ENCODE assay signal across 12 cellular contexts in genomic region chr10:71714592-71714991, GRCh38. TPM values are rescaled to one million over a fixed set of nuclear protein-coding genes. Genes with fewer than 3 reads are reported as not detected.
A peak's percentile ranks its signal among the peaks of the same experiment; 100 is the strongest.
DNase-seq lines count a peak whose midpoint lies in the region; ATAC-seq and TF ChIP-seq lines count a peak whose summit lies in the region.
"Had no signal": no experiment of that assay in that cellular context is flagged by ENCODE, and none has a peak within 500 bp of the region (broad histone marks: within the 10 kb centered on the region; RNA-seq: fewer than 3 reads in every experiment).

No MANE protein-coding gene starts in this region.

- ATAC-seq in right cardiac atrium: no peak
- ATAC-seq: SK-N-SH treated with all-trans-retinoic acid at 6 μM for 48 hours had no signal

- H3K27me3 ChIP-seq in right cardiac atrium (ENCODE audit: control insufficient read depth, insufficient read depth) (no peaks in the 10 kb centered on the region), colonic mucosa (no peaks in the 10 kb centered on the region), neutrophil (no peaks in the 10 kb centered on the region)

- peak overlapping the region in 1 of 2 donors; percentile 30 for H3K9ac ChIP-seq in colonic mucosa (ENCODE audit: low read depth in 2 of 2, low read length in 2 of 2)

- H3K4me3 ChIP-seq in right cardiac atrium (ENCODE audit: low read length) (no peak overlapping the region), colonic mucosa (no peak overlapping the region), neutrophil (ENCODE audit: low read depth in 1 of 2, low read length in 1 of 2) (peak overlapping the region; percentile 36 to 48), lower leg skin (ENCODE audit: low read depth, poor library complexity, severe bottlenecking) (no peak overlapping the region)

- H3K27ac ChIP-seq in right cardiac atrium (ENCODE audit: low read length): peak overlapping the region; percentile 95
- H3K27ac ChIP-seq in colonic mucosa: peak overlapping the region; percentile 59
- H3K27ac ChIP-seq in neutrophil: peak overlapping the region; percentile 83
- H3K27ac ChIP-seq: C4-2B had no signal

- H3K4me1 ChIP-seq in right cardiac atrium (ENCODE audit: control insufficient read depth, insufficient read depth, low read length) (peaks cover 33% of the 10 kb centered on the region), colonic mucosa (peaks cover 11% of the 10 kb centered on the region), neutrophil (ENCODE audit: control insufficient read depth in 1 of 2, insufficient read depth in 1 of 2, low read depth in 1 of 2, low read length in 1 of 2) (peaks cover 60 to 64% of the 10 kb centered on the region in 2 experiments)

- intact Hi-C loops in right cardiac atrium (cut with DNase I): no loop called here
- intact Hi-C loops in cardiac septum (cut with DNase I): loop anchor here (10.0 kb wide), 1 partner anchor 170 kb away; no protein-coding TSS in a partner anchor
- intact Hi-C loops in colonic mucosa (cut with DNase I): no loop called here
- intact Hi-C loops in lower leg skin (cut with DNase I; ENCODE audit: low total_unique reads): no loop called here

- no peaks in the 10 kb centered on the region for H3K36me3 ChIP-seq in colonic mucosa
- no peaks in the 10 kb centered on the region for H3K36me3 ChIP-seq in neutrophil

- no peaks in the 10 kb centered on the region for H3K9me3 ChIP-seq in right cardiac atrium (ENCODE audit: control insufficient read depth, low read length)
- H3K9me3 ChIP-seq in colonic mucosa: no peaks in the 10 kb centered on the region
- H3K9me3 ChIP-seq in neutrophil: no peaks in the 10 kb centered on the region

- TF ChIP-seq CTCF in colonic mucosa (IDR thresholded peaks at IDR 0.05) (no peak), neutrophil (IDR thresholded peaks at IDR 0.05) (no peak), lower leg skin (IDR thresholded peaks at IDR 0.05) (no peak)

- WGBS in right cardiac atrium: 59% methylated on average over 5 of the region's 5 CpGs
- 54 to 58% methylated on average over 5 of the region's 5 CpGs for whole genome bisulfite sequencing in lower leg skin, 2 donors

- DNase-seq in right cardiac atrium: peak in 2 of 3 donors; percentile 79 to 82
- DNase-seq in cardiac septum (ENCODE audit: low spot score): no peak
- no peak for DNase-seq in colonic mucosa
- no peak for DNase-seq in NCI-H2081 treated with DMSO at 0.1 percent for 48 hours (lab: John Stamatoyannopoulos, UW)
- DNase-seq in stimulated activated CD4-positive, alpha-beta T cell treated with anti-CD3 and anti-CD28 coated beads, Interleukin-4, amount 100 ng/mL, for 1 hour: no peak
- DNase-seq in lower leg skin (ENCODE audit: low spot score in 2 of 2): no peak
- DNase-seq in SK-N-DZ (ENCODE audit: low spot score): no peak
- DNase-seq: KBM-7 had no signal

- TF ChIP-seq POLR2A in lower leg skin (IDR thresholded peaks at IDR 0.05): no peak

RNA-seq across cellular contexts. Expression of gene C10orf105, which starts 5.0 kb away (rescaled TPM):
- under 1 TPM in 3 of 4 donors, not detected in 1; 0.14 to 0.36 (median 0.24) TPM for total RNA-seq in right cardiac atrium
- polyA plus RNA-seq in right cardiac atrium: 0.09 TPM
- not detected for total RNA-seq in cardiac septum
- total RNA-seq in colonic mucosa: under 1 TPM in 1 of 2 donors, not detected in 1; 0.07 TPM
- under 1 TPM; 0.06 to 0.27 (median 0.14) TPM for total RNA-seq in lower leg skin
- not detected in 2 replicates for polyA plus RNA-seq in SK-N-DZ (2014; cell fraction: cytosol; rRNA removed)
- not detected in 2 replicates for polyA plus RNA-seq in SK-N-DZ (2014; cell fraction: nucleus; rRNA removed)
- total RNA-seq: renal cortical epithelial cell had no signal

RNA-seq across cellular contexts. Expression of gene VSIR, which starts 58.7 kb away (rescaled TPM):
- 10 to 100 TPM; 29.3 to 55.1 (median 34.4) TPM for total RNA-seq in right cardiac atrium
- 36.8 TPM for polyA plus RNA-seq in right cardiac atrium
- total RNA-seq in cardiac septum: 63.0 TPM
- total RNA-seq in colonic mucosa: 10 to 100 TPM; 41.2 to 42.8 TPM
- 10 to 100 TPM; 14.5 to 56.5 (median 23.2) TPM for total RNA-seq in lower leg skin
- not detected in 2 replicates for polyA plus RNA-seq in SK-N-DZ (2014; cell fraction: cytosol; rRNA removed)
- not detected in 2 replicates for polyA plus RNA-seq in SK-N-DZ (2014; cell fraction: nucleus; rRNA removed)

Comparison
In these comparisons a context has a peak if more than half of its experiments do, and no peak if none do; other contexts are left out.
1. DNase-seq: peak in right cardiac atrium (2 of 3); none in cardiac septum (single experiment), colonic mucosa (single experiment), NCI-H2081 treated with DMSO at 0.1 percent for 48 hours (single experiment), stimulated activated CD4-positive, alpha-beta T cell treated with anti-CD3 and anti-CD28 coated beads, Interleukin-4, amount 100 ng/mL, for 1 hour (single experiment), lower leg skin (0 of 2) and SK-N-DZ (single experiment).
2. H3K4me3 ChIP-seq: peak in neutrophil (2 of 2); none in right cardiac atrium (single experiment), colonic mucosa (single experiment) and lower leg skin (single experiment).
3. Peak in every context shown above with its lines, with median percentiles within 50 percentile points of each other: H3K27ac ChIP-seq.